In genomic region chr10:37489658-37490003, GRCh38 we compare ENCODE assay signal across 17 cellular contexts.
"Had no signal": no experiment of that assay in that cellular context is flagged by ENCODE, and none has a peak within 500 bp of the region (broad histone marks: within the 10 kb centered on the region; RNA-seq: fewer than 3 reads in every experiment).

No MANE protein-coding gene starts in this region.

- DNase-seq: activated CD4-positive, alpha-beta T cell treated with anti-CD3 and anti-CD28 coated beads, Interleukin-2, amount 50 U/mL, for 48 hours; activated CD4-positive, CD25-positive, alpha-beta regulatory T cell treated with anti-CD3 and anti-CD28 coated beads, Interleukin-2, amount 50 U/mL, for 72 hours; activated naive CD4-positive, alpha-beta T cell treated with anti-CD3 and anti-CD28 coated beads for 36 hours; activated naive CD8-positive, alpha-beta T cell treated with anti-CD3 and anti-CD28 coated beads, Interleukin-2, amount 50 U/mL, for 24 hours; dorsolateral prefrontal cortex; endodermal cell; naive B cell; pancreas; stimulated activated CD4-positive, alpha-beta T cell treated with anti-CD3 and anti-CD28 coated beads, Interleukin-4, amount 100 ng/mL, for 1 hour; stimulated activated naive CD4-positive, alpha-beta T cell; substantia nigra had no signal

- H3K27me3 ChIP-seq: ascending aorta, hepatocyte, neural progenitor cell, pancreas, tibial nerve had no signal

- H3K9ac ChIP-seq: neural progenitor cell had no signal

- H3K79me2 ChIP-seq: hepatocyte had no signal

- H3K4me1 ChIP-seq: ascending aorta, neural progenitor cell, pancreas, tibial nerve had no signal

- H3K4me3 ChIP-seq: ascending aorta, dorsolateral prefrontal cortex, hepatocyte, neural progenitor cell, pancreas, tibial nerve had no signal

- H3K27ac ChIP-seq: ascending aorta, hepatocyte, neural progenitor cell, pancreas had no signal

- ATAC-seq: activated naive CD8-positive, alpha-beta T cell treated with anti-CD3 and anti-CD28 coated beads, Interleukin-2, amount 50 U/mL, for 24 hours; activated T-helper 17 cell treated with anti-CD3 and anti-CD28 coated beads, Interleukin-2, amount 50 U/mL, for 72 hours; left lobe of liver had no signal

- H2AFZ ChIP-seq: hepatocyte, neural progenitor cell had no signal

- H3K9me3 ChIP-seq: ascending aorta, pancreas, tibial nerve had no signal

- H3K36me3 ChIP-seq: ascending aorta, neural progenitor cell, pancreas, tibial nerve had no signal

- H3K4me2 ChIP-seq: hepatocyte, neural progenitor cell had no signal
